ENCODE assay signal across 8 cellular contexts in genomic region chrX:96182366-96182765, GRCh38.
DNase-seq lines count a peak whose midpoint lies in the region; ATAC-seq and TF ChIP-seq lines count a peak whose summit lies in the region.

No MANE protein-coding gene starts in this region.

- no peaks in the 10 kb centered on the region for H3K9me3 ChIP-seq in Panc1 (ENCODE audit: control insufficient read depth, insufficient read depth, low read depth, low read length)

- H3K9me3 Mint-ChIP-seq in glutamatergic neuron (ENCODE audit: unreplicated experiment) = no peaks in the 10 kb centered on the region
- H3K9me3 Mint-ChIP-seq in natural killer cell = peaks cover 3 to 6% of the 10 kb centered on the region in 2 donors

- intact Hi-C loops in Panc1 (cut with micrococcal nuclease; ENCODE audit: unreplicated experiment) = no loop called here
- intact Hi-C loops in natural killer cell (cut with micrococcal nuclease) = no loop called here

- H3K4me3 Mint-ChIP-seq in glutamatergic neuron (ENCODE audit: unreplicated experiment) (no peak overlapping the region), natural killer cell (no peak overlapping the region)

- DNase-seq in AG08396 (ENCODE audit: low spot score) (peak; percentile 5), Panc1 (ENCODE audit: low read depth, low spot score) (no peak), glutamatergic neuron (peak; percentile 41), natural killer cell (no peak), GM19238 (ENCODE audit: insufficient read length, low spot score) (no peak)

- TF ChIP-seq CTCF in Panc1 (IDR thresholded peaks at IDR 0.05) (peak; percentile 58), glutamatergic neuron (IDR thresholded peaks at IDR 0.05; ENCODE audit: partially characterized antibody, unreplicated experiment) (peak; percentile 43), natural killer cell (IDR thresholded peaks at IDR 0.05) (no peak)

- no peaks in the 10 kb centered on the region for H3K36me3 ChIP-seq in Panc1 (ENCODE audit: control insufficient read depth, insufficient read depth, low read length)

- BruUV-seq in Panc1 (replicated peaks; lab: Mats Ljungman, UMichigan) = no TSS peak

- H3K36me3 Mint-ChIP-seq in glutamatergic neuron (ENCODE audit: unreplicated experiment) = no peaks in the 10 kb centered on the region
- H3K36me3 Mint-ChIP-seq in natural killer cell = no peaks in the 10 kb centered on the region

- POLR2A ChIA-PET in Panc1 (lab: Charles Lee) = no interaction called here

- no peaks in the 10 kb centered on the region for H3K27me3 ChIP-seq in Panc1 (ENCODE audit: control insufficient read depth, insufficient read depth, low read length)

- H3K27me3 Mint-ChIP-seq in glutamatergic neuron (ENCODE audit: unreplicated experiment) = no peaks in the 10 kb centered on the region
- no peaks in the 10 kb centered on the region for H3K27me3 Mint-ChIP-seq in natural killer cell (ENCODE audit: low read depth in 2 of 2)

- peak; percentile 68 for ATAC-seq in GM21786 (IDR thresholded peaks at IDR 0.05; ENCODE audit: unreplicated experiment)
- ATAC-seq in Panc1 = no peak
- ATAC-seq in natural killer cell = no peak
- ATAC-seq in HG02623 (IDR thresholded peaks at IDR 0.05; ENCODE audit: unreplicated experiment) = no peak
- no peak for ATAC-seq in HG03521 (IDR thresholded peaks at IDR 0.05; ENCODE audit: unreplicated experiment)

- CTCF ChIA-PET in Panc1 (lab: Charles Lee) = no interaction called here

- H3K4me3 ChIP-seq in Panc1 (ENCODE audit: low read depth in 2 of 2, low read length in 2 of 2) = no peak overlapping the region

- H3K4me1 Mint-ChIP-seq in glutamatergic neuron (ENCODE audit: low read depth, unreplicated experiment) (no peaks in the 10 kb centered on the region), natural killer cell (no peaks in the 10 kb centered on the region)

- H3K4me1 ChIP-seq in Panc1 (ENCODE audit: control insufficient read depth, insufficient read depth, low read length) = no peaks in the 10 kb centered on the region

- in situ Hi-C loops in Panc1 (cut with HindIII; ENCODE audit: low pct_unique_long_range_greater_than_20kb, low sequenced_read_pairs) = no loop called here

- no peak overlapping the region for H3K27ac Mint-ChIP-seq in glutamatergic neuron (ENCODE audit: unreplicated experiment)
- H3K27ac Mint-ChIP-seq in natural killer cell = no peak overlapping the region

- H3K27ac ChIP-seq in Panc1 (ENCODE audit: low read length) = no peak overlapping the region

Comparison
In these comparisons a context has a peak if more than half of its experiments do, and no peak if none do; other contexts are left out.
1. DNase-seq: peak in AG08396 (single experiment) and glutamatergic neuron (single experiment); none in Panc1 (single experiment), natural killer cell (single experiment) and GM19238 (single experiment).